In genomic region chr2:37671013-37671815, GRCh38 we compare ENCODE assay signal across 1 cellular context.
TF ChIP-seq lines count a peak whose summit lies in the region.

A gene with protein sequence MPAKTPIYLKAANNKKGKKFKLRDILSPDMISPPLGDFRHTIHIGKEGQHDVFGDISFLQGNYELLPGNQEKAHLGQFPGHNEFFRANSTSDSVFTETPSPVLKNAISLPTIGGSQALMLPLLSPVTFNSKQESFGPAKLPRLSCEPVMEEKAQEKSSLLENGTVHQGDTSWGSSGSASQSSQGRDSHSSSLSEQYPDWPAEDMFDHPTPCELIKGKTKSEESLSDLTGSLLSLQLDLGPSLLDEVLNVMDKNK (minus strand): TSS chr2:37671642. CDS start chr2:37646587, 25,055 bp downstream.

TF ChIP-seq in WTC11, 78 proteins besides CTCF, POLR2A, EP300 and RAD21 (continued from another document and continues in another):
- TF ChIP-seq, protein P1, sequence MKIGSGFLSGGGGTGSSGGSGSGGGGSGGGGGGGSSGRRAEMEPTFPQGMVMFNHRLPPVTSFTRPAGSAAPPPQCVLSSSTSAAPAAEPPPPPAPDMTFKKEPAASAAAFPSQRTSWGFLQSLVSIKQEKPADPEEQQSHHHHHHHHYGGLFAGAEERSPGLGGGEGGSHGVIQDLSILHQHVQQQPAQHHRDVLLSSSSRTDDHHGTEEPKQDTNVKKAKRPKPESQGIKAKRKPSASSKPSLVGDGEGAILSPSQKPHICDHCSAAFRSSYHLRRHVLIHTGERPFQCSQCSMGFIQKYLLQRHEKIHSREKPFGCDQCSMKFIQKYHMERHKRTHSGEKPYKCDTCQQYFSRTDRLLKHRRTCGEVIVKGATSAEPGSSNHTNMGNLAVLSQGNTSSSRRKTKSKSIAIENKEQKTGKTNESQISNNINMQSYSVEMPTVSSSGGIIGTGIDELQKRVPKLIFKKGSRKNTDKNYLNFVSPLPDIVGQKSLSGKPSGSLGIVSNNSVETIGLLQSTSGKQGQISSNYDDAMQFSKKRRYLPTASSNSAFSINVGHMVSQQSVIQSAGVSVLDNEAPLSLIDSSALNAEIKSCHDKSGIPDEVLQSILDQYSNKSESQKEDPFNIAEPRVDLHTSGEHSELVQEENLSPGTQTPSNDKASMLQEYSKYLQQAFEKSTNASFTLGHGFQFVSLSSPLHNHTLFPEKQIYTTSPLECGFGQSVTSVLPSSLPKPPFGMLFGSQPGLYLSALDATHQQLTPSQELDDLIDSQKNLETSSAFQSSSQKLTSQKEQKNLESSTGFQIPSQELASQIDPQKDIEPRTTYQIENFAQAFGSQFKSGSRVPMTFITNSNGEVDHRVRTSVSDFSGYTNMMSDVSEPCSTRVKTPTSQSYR (CRISPR knock-in tag; IDR thresholded peaks at IDR 0.05): no peak
- no peak for TF ChIP-seq HMGXB4 (CRISPR knock-in tag; IDR thresholded peaks at IDR 0.05)
- no peak for TF ChIP-seq ZNF232 (CRISPR knock-in tag; IDR thresholded peaks at IDR 0.05)
- TF ChIP-seq, protein P2, sequence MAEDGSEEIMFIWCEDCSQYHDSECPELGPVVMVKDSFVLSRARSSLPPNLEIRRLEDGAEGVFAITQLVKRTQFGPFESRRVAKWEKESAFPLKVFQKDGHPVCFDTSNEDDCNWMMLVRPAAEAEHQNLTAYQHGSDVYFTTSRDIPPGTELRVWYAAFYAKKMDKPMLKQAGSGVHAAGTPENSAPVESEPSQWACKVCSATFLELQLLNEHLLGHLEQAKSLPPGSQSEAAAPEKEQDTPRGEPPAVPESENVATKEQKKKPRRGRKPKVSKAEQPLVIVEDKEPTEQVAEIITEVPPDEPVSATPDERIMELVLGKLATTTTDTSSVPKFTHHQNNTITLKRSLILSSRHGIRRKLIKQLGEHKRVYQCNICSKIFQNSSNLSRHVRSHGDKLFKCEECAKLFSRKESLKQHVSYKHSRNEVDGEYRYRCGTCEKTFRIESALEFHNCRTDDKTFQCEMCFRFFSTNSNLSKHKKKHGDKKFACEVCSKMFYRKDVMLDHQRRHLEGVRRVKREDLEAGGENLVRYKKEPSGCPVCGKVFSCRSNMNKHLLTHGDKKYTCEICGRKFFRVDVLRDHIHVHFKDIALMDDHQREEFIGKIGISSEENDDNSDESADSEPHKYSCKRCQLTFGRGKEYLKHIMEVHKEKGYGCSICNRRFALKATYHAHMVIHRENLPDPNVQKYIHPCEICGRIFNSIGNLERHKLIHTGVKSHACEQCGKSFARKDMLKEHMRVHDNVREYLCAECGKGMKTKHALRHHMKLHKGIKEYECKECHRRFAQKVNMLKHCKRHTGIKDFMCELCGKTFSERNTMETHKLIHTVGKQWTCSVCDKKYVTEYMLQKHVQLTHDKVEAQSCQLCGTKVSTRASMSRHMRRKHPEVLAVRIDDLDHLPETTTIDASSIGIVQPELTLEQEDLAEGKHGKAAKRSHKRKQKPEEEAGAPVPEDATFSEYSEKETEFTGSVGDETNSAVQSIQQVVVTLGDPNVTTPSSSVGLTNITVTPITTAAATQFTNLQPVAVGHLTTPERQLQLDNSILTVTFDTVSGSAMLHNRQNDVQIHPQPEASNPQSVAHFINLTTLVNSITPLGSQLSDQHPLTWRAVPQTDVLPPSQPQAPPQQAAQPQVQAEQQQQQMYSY (CRISPR knock-in tag; IDR thresholded peaks at IDR 0.05): no peak
- TF ChIP-seq RORB (CRISPR knock-in tag; IDR thresholded peaks at IDR 0.05): no peak
- TF ChIP-seq MXD4 (CRISPR knock-in tag; IDR thresholded peaks at IDR 0.05; ENCODE audit: borderline replicate concordance): no peak
- TF ChIP-seq FOXK1 (CRISPR knock-in tag; IDR thresholded peaks at IDR 0.05): no peak
- TF ChIP-seq RELA (CRISPR knock-in tag; IDR thresholded peaks at IDR 0.05; ENCODE audit: borderline replicate concordance): no peak
- TF ChIP-seq PRRX2 (CRISPR knock-in tag; IDR thresholded peaks at IDR 0.05): no peak
- TF ChIP-seq ZNF396 (CRISPR knock-in tag; IDR thresholded peaks at IDR 0.05; ENCODE audit: borderline replicate concordance): no peak
- TF ChIP-seq HMGA2 (CRISPR knock-in tag; IDR thresholded peaks at IDR 0.05): no peak
- TF ChIP-seq TEAD1 (CRISPR knock-in tag; IDR thresholded peaks at IDR 0.05): no peak
- 0 out of 2 replicates have a peak, but pooled peaks have one; percentile 31 for TF ChIP-seq CREM (CRISPR knock-in tag; IDR thresholded peaks at IDR 0.05)
- no peak for TF ChIP-seq ZNF138 (CRISPR knock-in tag; conservative IDR thresholded peaks at IDR 0.05)
- no peak for TF ChIP-seq TCF7 (CRISPR knock-in tag; IDR thresholded peaks at IDR 0.05; ENCODE audit: low read depth)
- TF ChIP-seq, protein P3, sequence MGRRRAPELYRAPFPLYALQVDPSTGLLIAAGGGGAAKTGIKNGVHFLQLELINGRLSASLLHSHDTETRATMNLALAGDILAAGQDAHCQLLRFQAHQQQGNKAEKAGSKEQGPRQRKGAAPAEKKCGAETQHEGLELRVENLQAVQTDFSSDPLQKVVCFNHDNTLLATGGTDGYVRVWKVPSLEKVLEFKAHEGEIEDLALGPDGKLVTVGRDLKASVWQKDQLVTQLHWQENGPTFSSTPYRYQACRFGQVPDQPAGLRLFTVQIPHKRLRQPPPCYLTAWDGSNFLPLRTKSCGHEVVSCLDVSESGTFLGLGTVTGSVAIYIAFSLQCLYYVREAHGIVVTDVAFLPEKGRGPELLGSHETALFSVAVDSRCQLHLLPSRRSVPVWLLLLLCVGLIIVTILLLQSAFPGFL (CRISPR knock-in tag; IDR thresholded peaks at IDR 0.05; ENCODE audit: borderline replicate concordance): no peak
- TF ChIP-seq NFYB (CRISPR knock-in tag; conservative IDR thresholded peaks at IDR 0.05; ENCODE audit: low read depth): no peak
- no peak for TF ChIP-seq NFATC4 (CRISPR knock-in tag; IDR thresholded peaks at IDR 0.05)
- TF ChIP-seq, protein P4, sequence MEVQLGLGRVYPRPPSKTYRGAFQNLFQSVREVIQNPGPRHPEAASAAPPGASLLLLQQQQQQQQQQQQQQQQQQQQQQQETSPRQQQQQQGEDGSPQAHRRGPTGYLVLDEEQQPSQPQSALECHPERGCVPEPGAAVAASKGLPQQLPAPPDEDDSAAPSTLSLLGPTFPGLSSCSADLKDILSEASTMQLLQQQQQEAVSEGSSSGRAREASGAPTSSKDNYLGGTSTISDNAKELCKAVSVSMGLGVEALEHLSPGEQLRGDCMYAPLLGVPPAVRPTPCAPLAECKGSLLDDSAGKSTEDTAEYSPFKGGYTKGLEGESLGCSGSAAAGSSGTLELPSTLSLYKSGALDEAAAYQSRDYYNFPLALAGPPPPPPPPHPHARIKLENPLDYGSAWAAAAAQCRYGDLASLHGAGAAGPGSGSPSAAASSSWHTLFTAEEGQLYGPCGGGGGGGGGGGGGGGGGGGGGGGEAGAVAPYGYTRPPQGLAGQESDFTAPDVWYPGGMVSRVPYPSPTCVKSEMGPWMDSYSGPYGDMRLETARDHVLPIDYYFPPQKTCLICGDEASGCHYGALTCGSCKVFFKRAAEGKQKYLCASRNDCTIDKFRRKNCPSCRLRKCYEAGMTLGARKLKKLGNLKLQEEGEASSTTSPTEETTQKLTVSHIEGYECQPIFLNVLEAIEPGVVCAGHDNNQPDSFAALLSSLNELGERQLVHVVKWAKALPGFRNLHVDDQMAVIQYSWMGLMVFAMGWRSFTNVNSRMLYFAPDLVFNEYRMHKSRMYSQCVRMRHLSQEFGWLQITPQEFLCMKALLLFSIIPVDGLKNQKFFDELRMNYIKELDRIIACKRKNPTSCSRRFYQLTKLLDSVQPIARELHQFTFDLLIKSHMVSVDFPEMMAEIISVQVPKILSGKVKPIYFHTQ (CRISPR knock-in tag; IDR thresholded peaks at IDR 0.05): no peak
- no peak for TF ChIP-seq ZNF317 (CRISPR knock-in tag; IDR thresholded peaks at IDR 0.05; ENCODE audit: borderline replicate concordance, low read depth)
- TF ChIP-seq, protein P5, sequence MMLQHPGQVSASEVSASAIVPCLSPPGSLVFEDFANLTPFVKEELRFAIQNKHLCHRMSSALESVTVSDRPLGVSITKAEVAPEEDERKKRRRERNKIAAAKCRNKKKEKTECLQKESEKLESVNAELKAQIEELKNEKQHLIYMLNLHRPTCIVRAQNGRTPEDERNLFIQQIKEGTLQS (CRISPR knock-in tag; conservative IDR thresholded peaks at IDR 0.05): no peak
- TF ChIP-seq ATF1 (CRISPR knock-in tag; IDR thresholded peaks at IDR 0.05): no peak
- TF ChIP-seq JAZF1 (CRISPR knock-in tag; IDR thresholded peaks at IDR 0.05): no peak
- no peak for TF ChIP-seq NR2C2 (CRISPR knock-in tag; IDR thresholded peaks at IDR 0.05)
- no peak for TF ChIP-seq EMX1 (CRISPR knock-in tag; IDR thresholded peaks at IDR 0.05)
- no peak for TF ChIP-seq NFE2L1 (CRISPR knock-in tag; IDR thresholded peaks at IDR 0.05)
- TF ChIP-seq ZBTB43 (CRISPR knock-in tag; IDR thresholded peaks at IDR 0.05): 0 out of 2 replicates have a peak, but pooled peaks have one; percentile 54
- TF ChIP-seq, protein P6, sequence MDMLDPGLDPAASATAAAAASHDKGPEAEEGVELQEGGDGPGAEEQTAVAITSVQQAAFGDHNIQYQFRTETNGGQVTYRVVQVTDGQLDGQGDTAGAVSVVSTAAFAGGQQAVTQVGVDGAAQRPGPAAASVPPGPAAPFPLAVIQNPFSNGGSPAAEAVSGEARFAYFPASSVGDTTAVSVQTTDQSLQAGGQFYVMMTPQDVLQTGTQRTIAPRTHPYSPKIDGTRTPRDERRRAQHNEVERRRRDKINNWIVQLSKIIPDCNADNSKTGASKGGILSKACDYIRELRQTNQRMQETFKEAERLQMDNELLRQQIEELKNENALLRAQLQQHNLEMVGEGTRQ (CRISPR knock-in tag; IDR thresholded peaks at IDR 0.05): no peak
- peak; percentile 45; the same call in 1 of the 2 replicates for TF ChIP-seq MAX (CRISPR knock-in tag; IDR thresholded peaks at IDR 0.05)
- no peak for TF ChIP-seq GTF2I (CRISPR knock-in tag; conservative IDR thresholded peaks at IDR 0.05)
- TF ChIP-seq MYBL2 (CRISPR knock-in tag; IDR thresholded peaks at IDR 0.05): no peak
- no peak for TF ChIP-seq IRF2 (CRISPR knock-in tag; IDR thresholded peaks at IDR 0.05; ENCODE audit: borderline replicate concordance, low read depth)
- TF ChIP-seq, protein P7, sequence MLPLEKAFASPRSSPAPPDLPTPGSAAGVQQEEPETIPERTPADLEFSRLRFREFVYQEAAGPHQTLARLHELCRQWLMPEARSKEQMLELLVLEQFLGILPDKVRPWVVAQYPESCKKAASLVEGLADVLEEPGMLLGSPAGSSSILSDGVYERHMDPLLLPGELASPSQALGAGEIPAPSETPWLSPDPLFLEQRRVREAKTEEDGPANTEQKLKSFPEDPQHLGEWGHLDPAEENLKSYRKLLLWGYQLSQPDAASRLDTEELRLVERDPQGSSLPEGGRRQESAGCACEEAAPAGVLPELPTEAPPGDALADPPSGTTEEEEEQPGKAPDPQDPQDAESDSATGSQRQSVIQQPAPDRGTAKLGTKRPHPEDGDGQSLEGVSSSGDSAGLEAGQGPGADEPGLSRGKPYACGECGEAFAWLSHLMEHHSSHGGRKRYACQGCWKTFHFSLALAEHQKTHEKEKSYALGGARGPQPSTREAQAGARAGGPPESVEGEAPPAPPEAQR (CRISPR knock-in tag; IDR thresholded peaks at IDR 0.05): no peak
- TF ChIP-seq TP53 (CRISPR knock-in tag; IDR thresholded peaks at IDR 0.05): no peak
- TF ChIP-seq, protein P8, sequence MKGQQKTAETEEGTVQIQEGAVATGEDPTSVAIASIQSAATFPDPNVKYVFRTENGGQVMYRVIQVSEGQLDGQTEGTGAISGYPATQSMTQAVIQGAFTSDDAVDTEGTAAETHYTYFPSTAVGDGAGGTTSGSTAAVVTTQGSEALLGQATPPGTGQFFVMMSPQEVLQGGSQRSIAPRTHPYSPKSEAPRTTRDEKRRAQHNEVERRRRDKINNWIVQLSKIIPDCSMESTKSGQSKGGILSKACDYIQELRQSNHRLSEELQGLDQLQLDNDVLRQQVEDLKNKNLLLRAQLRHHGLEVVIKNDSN (CRISPR knock-in tag; IDR thresholded peaks at IDR 0.05): no peak
- no peak for TF ChIP-seq CBFB (CRISPR knock-in tag; IDR thresholded peaks at IDR 0.05; ENCODE audit: low read depth)
- TF ChIP-seq, protein P9, sequence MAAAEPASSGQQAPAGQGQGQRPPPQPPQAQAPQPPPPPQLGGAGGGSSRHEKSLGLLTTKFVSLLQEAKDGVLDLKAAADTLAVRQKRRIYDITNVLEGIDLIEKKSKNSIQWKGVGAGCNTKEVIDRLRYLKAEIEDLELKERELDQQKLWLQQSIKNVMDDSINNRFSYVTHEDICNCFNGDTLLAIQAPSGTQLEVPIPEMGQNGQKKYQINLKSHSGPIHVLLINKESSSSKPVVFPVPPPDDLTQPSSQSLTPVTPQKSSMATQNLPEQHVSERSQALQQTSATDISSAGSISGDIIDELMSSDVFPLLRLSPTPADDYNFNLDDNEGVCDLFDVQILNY (CRISPR knock-in tag; IDR thresholded peaks at IDR 0.05): no peak
